Comparison of ENCODE assay signal across 25 cellular contexts in the genomic region with DNA sequence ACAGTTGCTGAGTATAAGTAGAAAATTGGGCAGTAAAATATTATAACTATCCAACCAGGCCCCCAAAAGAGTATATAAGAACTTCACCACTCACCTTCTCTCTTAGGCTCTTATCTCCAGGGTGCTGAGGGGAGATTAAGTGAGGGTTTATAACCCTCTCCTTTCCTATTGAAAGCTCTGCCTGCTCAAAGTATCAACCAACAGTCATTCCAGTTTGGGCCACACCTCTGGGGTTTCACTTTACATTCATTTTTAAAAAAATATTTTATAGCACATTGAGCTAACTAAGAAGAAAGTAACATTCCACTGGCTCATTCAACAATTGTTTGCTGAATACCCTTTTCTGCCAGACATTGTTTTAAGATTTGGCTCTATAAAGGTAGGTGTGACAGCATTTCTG. TPM values are rescaled to one million over a fixed set of nuclear protein-coding genes. Genes with fewer than 3 reads are reported as not detected.
"Had no signal": no experiment of that assay in that cellular context is flagged by ENCODE, and none has a peak within 500 bp of the region (broad histone marks: within the 10 kb centered on the region; RNA-seq: fewer than 3 reads in every experiment).

No MANE protein-coding gene starts in this region.

- DNase-seq: IMR-90, KBM-7, MV-4-11, NCI-H1048, NCI-H1105, NCI-H1417, NCI-H1436 treated with DMSO at 0.1 percent for 48 hours, NCI-H1694, NCI-H187 treated with DMSO at 0.1 percent for 48 hours, NCI-H2081, NCI-H2171, NCI-H345, NCI-H446 treated with DMSO at 0.1 percent for 48 hours, NCI-H510A treated with DMSO at 0.1 percent for 48 hours, NCI-H526, PC-9, Peyer's patch, SHP77 treated with DMSO at 0.1 percent for 48 hours, SW 1271, T-cell had no signal

- H3K27ac ChIP-seq: PC-9, Peyer's patch, SJSA1, SK-N-MC had no signal

- H3K9me3 ChIP-seq: Peyer's patch, SJSA1 had no signal

- H3K4me3 ChIP-seq: PC-9, Peyer's patch, SJSA1, SK-N-MC had no signal

- ATAC-seq: HepG2, Right ventricle myocardium inferior, T-cell had no signal

- H3K36me3 ChIP-seq: Peyer's patch, SJSA1 had no signal

- H2AFZ ChIP-seq: PC-9 had no signal

- FAIRE-seq: HepG2 had no signal

- H3K27me3 ChIP-seq: Peyer's patch, SJSA1 had no signal

- H3K4me2 ChIP-seq: PC-9 had no signal

RNA-seq across cellular contexts. Expression of gene GSTA4, which starts 22.1 kb away (rescaled TPM):
- total RNA-seq: HT1080 had no signal
